24 cellular contexts compared by ENCODE assay signal in the genomic region with DNA sequence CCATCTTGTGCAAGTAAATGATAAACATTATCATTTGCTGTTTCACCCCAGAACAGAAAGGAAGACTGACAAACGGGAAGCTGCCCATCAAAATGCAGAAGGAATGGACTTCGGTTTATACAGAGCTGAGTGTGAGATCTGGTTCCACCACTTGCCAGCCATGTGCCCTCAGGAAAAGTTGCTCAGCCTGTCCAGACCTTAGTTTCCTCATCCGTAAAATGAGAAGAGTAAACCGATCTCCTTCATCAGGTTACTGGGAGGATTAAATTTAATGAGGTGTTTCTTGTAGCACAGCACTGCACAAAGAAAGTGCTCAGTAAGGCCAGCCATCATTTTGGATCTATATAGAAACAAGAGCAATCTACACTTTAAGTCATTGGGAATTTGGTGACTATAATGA. TPM values are rescaled to one million over a fixed set of nuclear protein-coding genes. Genes with fewer than 3 reads are reported as not detected.
"Had no signal": no experiment of that assay in that cellular context is flagged by ENCODE, and none has a peak within 500 bp of the region (broad histone marks: within the 10 kb centered on the region; RNA-seq: fewer than 3 reads in every experiment).

No MANE protein-coding gene starts in this region.

- H3K27me3 ChIP-seq: cardiac muscle cell had no signal

- DNase-seq: activated CD4-positive, alpha-beta memory T cell treated with anti-CD3 and anti-CD28 coated beads for 36 hours; activated CD4-positive, alpha-beta T cell treated with anti-CD3 and anti-CD28 coated beads, Interleukin-2, amount 10 ng/mL, durations not matched to agents 7 days and 5 days; activated CD4-positive, CD25-positive, alpha-beta regulatory T cell; activated CD8-positive, alpha-beta memory T cell treated with anti-CD3 and anti-CD28 coated beads for 24 hours; activated gamma-delta T cell; activated naive CD4-positive, alpha-beta T cell treated with anti-CD3 and anti-CD28 coated beads for 36 hours; activated T-cell treated with anti-CD3 and anti-CD28 coated beads, Interleukin-2, amount 50 U/mL, for 4 hours; amygdala; NCI-H1092 treated with DMSO at 0.1 percent for 48 hours; NCI-H1417 treated with DMSO at 0.1 percent for 48 hours; NCI-H1694 treated with DMSO at 0.1 percent for 48 hours; NCI-H2029 treated with DMSO at 0.1 percent for 48 hours; NCI-H345; NCI-H510A treated with DMSO at 0.1 percent for 48 hours; NCI-H69; NK-92 treated with Interleukin-12 subunit alpha and Interleukin-12 subunit beta, amount 100 ng/mL, for 24 hours; SHP77 treated with DMSO at 0.1 percent for 48 hours had no signal

- H3K36me3 ChIP-seq: cardiac muscle cell had no signal

- FAIRE-seq: astrocyte had no signal

- H3K4me2 ChIP-seq: KMS-11 had no signal

- H3K4me3 ChIP-seq: cardiac muscle cell had no signal

- H3K27ac ChIP-seq: cardiac muscle cell, KMS-11, VCaP had no signal

- H3K9ac ChIP-seq: KMS-11 had no signal

RNA-seq across cellular contexts. Expression of a gene that starts 36.7 kb away (rescaled TPM):
- total RNA-seq: activated CD4-positive, alpha-beta memory T cell treated with anti-CD3 and anti-CD28 coated beads for 36 hours; activated CD4-positive, alpha-beta T cell treated with anti-CD3 and anti-CD28 coated beads, Interleukin-2, amount 10 ng/mL, durations not matched to agents 7 days and 5 days; MCF 10A; SK-MEL-5 had no signal
- polyA plus RNA-seq: IgD-negative memory B cell had no signal
